ENCODE assay signal across 8 cellular contexts in the genomic region with DNA sequence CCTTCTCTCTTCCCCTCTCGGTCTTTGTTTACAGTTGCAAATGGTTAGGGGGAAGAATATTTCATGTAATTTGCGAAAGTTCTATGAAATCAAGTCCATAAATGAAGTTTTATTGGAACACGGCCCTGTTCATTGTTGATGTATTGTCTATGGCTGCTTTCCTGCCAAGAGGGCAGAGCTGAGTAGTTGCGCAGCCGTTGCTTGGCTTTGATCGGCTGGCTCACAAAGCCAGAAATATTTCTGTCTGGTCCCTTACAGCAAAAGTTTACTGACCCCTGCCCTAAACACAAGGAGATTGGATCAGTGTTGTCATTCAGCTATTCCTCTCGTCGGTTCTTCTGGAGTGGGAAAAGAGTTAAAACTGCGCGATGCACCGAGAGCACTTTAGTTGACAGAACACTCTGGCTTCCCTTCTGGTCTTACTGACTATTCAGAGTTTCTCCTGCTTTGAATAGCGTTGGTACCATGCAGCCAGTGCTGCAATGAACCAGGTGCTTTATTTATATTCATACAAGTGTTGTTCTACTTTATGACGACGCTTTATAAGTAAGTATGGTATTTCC. TPM values are rescaled to one million over a fixed set of nuclear protein-coding genes. Genes with fewer than 3 reads are reported as not detected.
DNase-seq lines count a peak whose midpoint lies in the region; ATAC-seq, FAIRE-seq and TF ChIP-seq lines count a peak whose summit lies in the region.

No MANE protein-coding gene starts in this region.

- TF ChIP-seq CTCF in activated CD8-positive, alpha-beta T cell treated with anti-CD3 and anti-CD28 coated beads for 36 hours (IDR thresholded peaks at IDR 0.05): no peak
- TF ChIP-seq CTCF in foreskin fibroblast (IDR thresholded peaks at IDR 0.05; ENCODE audit: low read depth, low read length) (no peak), neural progenitor cell (IDR thresholded peaks at IDR 0.05) (no peak)

- peaks cover 48% of the 10 kb centered on the region for H3K79me2 ChIP-seq in GM23248 (ENCODE audit: insufficient read depth)
- peaks cover 26% of the 10 kb centered on the region for H3K79me2 ChIP-seq in neural progenitor cell (ENCODE audit: low read depth)

- CTCF ChIA-PET in activated CD8-positive, alpha-beta T cell treated with anti-CD3 and anti-CD28 coated beads for 36 hours (lab: Charles Lee): interaction anchor here (0.6 kb wide), 1 partner anchor 253 kb away, joined by 3 read pairs; no protein-coding TSS in a partner anchor

- H3K36me3 Mint-ChIP-seq in activated CD8-positive, alpha-beta T cell treated with anti-CD3 and anti-CD28 coated beads for 36 hours (ENCODE audit: low read depth): no peaks in the 10 kb centered on the region
- H3K36me3 Mint-ChIP-seq in neural progenitor cell: no peaks in the 10 kb centered on the region

- H3K4me1 ChIP-seq in GM23248 (ENCODE audit: insufficient read depth) (peaks cover 17% of the 10 kb centered on the region), neural progenitor cell (peaks cover 7% of the 10 kb centered on the region)

- FAIRE-seq in RCC 7860 (lab: Jason Lieb, UNC): no peak

- H3K9ac ChIP-seq in GM23248: peak overlapping the region; percentile 94
- H3K9ac ChIP-seq in neural progenitor cell: peak overlapping the region; percentile 38

- peak overlapping the region; percentile 99 for H2AFZ ChIP-seq in GM23248
- H2AFZ ChIP-seq in neural progenitor cell (replicated peaks): peak overlapping the region; percentile 88

- intact Hi-C loops in activated CD8-positive, alpha-beta T cell treated with anti-CD3 and anti-CD28 coated beads for 36 hours (cut with micrococcal nuclease): no loop called here

- H3F3A ChIP-seq in GM23248 (ENCODE audit: insufficient read depth): peaks cover 28% of the 10 kb centered on the region
- H3F3A ChIP-seq in neural progenitor cell (ENCODE audit: low read depth): peaks cover 20% of the 10 kb centered on the region

- WGBS in GM23248 (ENCODE audit: low coverage in 1 of 2, low lambda C conversion rate in 2 of 2, missing lambda C conversion rate in 2 of 2), 2 experiments: 2% methylated on average over 14 of the region's 14 CpGs

- DNase-seq in SHP77 (lab: John Stamatoyannopoulos, UW) (peak; percentile 33 to 34), SHP77 treated with DMSO at 0.1 percent for 48 hours (lab: John Stamatoyannopoulos, UW) (no peak), GM23248 (peak; percentile 84), LoVo (ENCODE audit: low spot score) (peak; percentile 41), foreskin fibroblast (peak; percentile 27 to 74), neural progenitor cell (ENCODE audit: low spot score) (no peak), RCC 7860 (ENCODE audit: low spot score) (no peak)
- peak; percentile 21 for DNase-seq in activated CD8-positive, alpha-beta T cell treated with anti-CD3 and anti-CD28 coated beads for 36 hours

- peak overlapping the region; percentile 87 for H3K27ac Mint-ChIP-seq in activated CD8-positive, alpha-beta T cell treated with anti-CD3 and anti-CD28 coated beads for 36 hours
- H3K27ac Mint-ChIP-seq in neural progenitor cell: peak overlapping the region; percentile 96

- H3K4me3 ChIP-seq in GM23248 (peak overlapping the region; percentile 92), foreskin fibroblast (ENCODE audit: low read depth in 1 of 2, low read length in 2 of 2) (peak overlapping the region; percentile 74 to 85), neural progenitor cell (peak overlapping the region; percentile 89)

- H3K4me2 ChIP-seq in GM23248 (ENCODE audit: unreplicated experiment) (peak overlapping the region; percentile 90), neural progenitor cell (peak overlapping the region; percentile 88)

- H3K27me3 ChIP-seq in GM23248 (replicated peaks; ENCODE audit: insufficient read depth) (no peaks in the 10 kb centered on the region), neural progenitor cell (no peaks in the 10 kb centered on the region)

- H3K9me3 ChIP-seq in GM23248 (ENCODE audit: low read depth) (no peaks in the 10 kb centered on the region), neural progenitor cell (ENCODE audit: low read depth) (no peaks in the 10 kb centered on the region)

- POLR2A ChIA-PET in activated CD8-positive, alpha-beta T cell treated with anti-CD3 and anti-CD28 coated beads for 36 hours (lab: Charles Lee): interaction anchor here (0.6 to 2.1 kb wide), 3 partner anchors 9 to 1075 kb away, joined by 3 to 6 read pairs (median 3); no protein-coding TSS in a partner anchor

- H3K36me3 ChIP-seq in GM23248 (ENCODE audit: low read depth) (no peaks in the 10 kb centered on the region), neural progenitor cell (no peaks in the 10 kb centered on the region)

- in situ Hi-C loops in GM23248 (cut with MboI): no loop called here

- H3K4me1 Mint-ChIP-seq in activated CD8-positive, alpha-beta T cell treated with anti-CD3 and anti-CD28 coated beads for 36 hours (ENCODE audit: low read depth): peaks cover 23% of the 10 kb centered on the region
- H3K4me1 Mint-ChIP-seq in neural progenitor cell: peaks cover 49% of the 10 kb centered on the region

- H3K27me3 Mint-ChIP-seq in activated CD8-positive, alpha-beta T cell treated with anti-CD3 and anti-CD28 coated beads for 36 hours: no peaks in the 10 kb centered on the region
- peaks cover 2% of the 10 kb centered on the region for H3K27me3 Mint-ChIP-seq in neural progenitor cell (ENCODE audit: insufficient read depth, low read depth)

- no peaks in the 10 kb centered on the region for H3K9me2 ChIP-seq in GM23248 (ENCODE audit: insufficient read depth)

- H3K27ac ChIP-seq in GM23248 (peak overlapping the region; percentile 89), neural progenitor cell (no peak overlapping the region)

- ATAC-seq in activated CD8-positive, alpha-beta T cell treated with anti-CD3 and anti-CD28 coated beads for 36 hours: peak; percentile 12

- peak overlapping the region; percentile 81 for H3K4me3 Mint-ChIP-seq in activated CD8-positive, alpha-beta T cell treated with anti-CD3 and anti-CD28 coated beads for 36 hours
- peak overlapping the region; percentile 92 for H3K4me3 Mint-ChIP-seq in neural progenitor cell

- no peaks in the 10 kb centered on the region for H3K9me3 Mint-ChIP-seq in activated CD8-positive, alpha-beta T cell treated with anti-CD3 and anti-CD28 coated beads for 36 hours
- H3K9me3 Mint-ChIP-seq in neural progenitor cell: no peaks in the 10 kb centered on the region

- H4K20me1 ChIP-seq in GM23248 (ENCODE audit: insufficient read depth) (no peaks in the 10 kb centered on the region), neural progenitor cell (ENCODE audit: low read depth) (no peaks in the 10 kb centered on the region)

RNA-seq across cellular contexts. Expression of a gene that starts 0.8 kb away (rescaled TPM):
- 8.1 and 9.9 TPM in 2 replicates for total RNA-seq in GM23248 (2014; rRNA removed; shearing (Covaris generic))
- polyA plus RNA-seq in GM23248 (2016; fragmentation: Nextera tagmentation; extraction: Ambion mirVana): 2.5 and 3.3 TPM in 2 replicates
- total RNA-seq in activated CD8-positive, alpha-beta T cell treated with anti-CD3 and anti-CD28 coated beads for 36 hours: 10 to 100 TPM; 14.0 to 14.3 TPM
- total RNA-seq in neural progenitor cell (ENCODE audit: low replicate concordance): 14.9 and 15.7 TPM in 2 replicates

Comparison
In these comparisons a context has a peak if more than half of its experiments do, and no peak if none do; other contexts are left out.
1. DNase-seq: peak in SHP77 (2 of 2), GM23248 (single experiment), LoVo (single experiment), activated CD8-positive, alpha-beta T cell treated with anti-CD3 and anti-CD28 coated beads for 36 hours (single experiment) and foreskin fibroblast (2 of 2); none in SHP77 treated with DMSO at 0.1 percent for 48 hours (single experiment), neural progenitor cell (single experiment) and RCC 7860 (single experiment).
2. Peak in every context shown above with its lines, with median percentiles within 50 percentile points of each other: H3K4me3 ChIP-seq.